In the genomic region with DNA sequence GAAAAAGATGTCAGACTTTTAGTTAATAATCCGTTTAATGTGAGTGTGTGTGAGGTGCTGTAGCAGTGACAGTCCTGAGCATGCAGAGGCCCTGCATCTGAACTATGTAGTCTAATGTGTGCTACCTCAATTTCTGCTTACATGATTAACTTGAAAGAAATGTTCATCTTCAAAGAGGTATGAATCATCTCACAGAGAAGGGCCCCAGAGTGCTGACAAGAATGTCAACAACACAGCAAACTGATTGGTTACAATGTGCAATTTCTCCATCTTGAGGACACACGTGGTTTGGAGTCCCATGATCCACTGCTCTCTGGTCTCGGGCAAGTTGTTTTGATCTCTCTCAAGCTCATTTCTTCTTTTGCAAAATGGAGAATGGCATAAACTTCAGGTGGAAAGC, we compare ENCODE assay signal across 12 cellular contexts.
DNase-seq lines count a peak whose midpoint lies in the region; ATAC-seq and TF ChIP-seq lines count a peak whose summit lies in the region.
"Had no signal": no experiment of that assay in that cellular context is flagged by ENCODE, and none has a peak within 500 bp of the region (broad histone marks: within the 10 kb centered on the region; RNA-seq: fewer than 3 reads in every experiment).

No MANE protein-coding gene starts in this region.

- CTCF ChIA-PET in activated CD8-positive, alpha-beta T cell treated with anti-CD3 and anti-CD28 coated beads, Interleukin-2, amount 10 ng/mL, durations not matched to agents 7 days and 5 days (lab: Charles Lee): interaction anchor here (1.0 to 4.3 kb wide), 4 partner anchors 9 to 293 kb away, joined by 4 to 25 read pairs (median 5); a partner anchor contains a TSS

- H3K27ac Mint-ChIP-seq in CD4-positive, CD25-positive, alpha-beta regulatory T cell: peak overlapping the region; percentile 80 to 94 (median 82)
- H3K27ac Mint-ChIP-seq in activated CD8-positive, alpha-beta T cell treated with anti-CD3 and anti-CD28 coated beads, Interleukin-2, amount 10 ng/mL, durations not matched to agents 7 days and 5 days: peak overlapping the region; percentile 79

- peaks cover 53% of the 10 kb centered on the region for H3K36me3 ChIP-seq in CD4-positive, CD25-positive, alpha-beta regulatory T cell (ENCODE audit: control insufficient read depth, insufficient read depth, low read length)

- peaks cover 13% of the 10 kb centered on the region for H3K4me1 ChIP-seq in CD4-positive, CD25-positive, alpha-beta regulatory T cell (ENCODE audit: control insufficient read depth, insufficient read depth, low read length, poor library complexity, severe bottlenecking)

- peak in 2 of 3 donors; percentile 52 to 85 for DNase-seq in CD4-positive, CD25-positive, alpha-beta regulatory T cell
- DNase-seq in activated CD8-positive, alpha-beta T cell treated with anti-CD3 and anti-CD28 coated beads, Interleukin-2, amount 10 ng/mL, durations not matched to agents 7 days and 5 days: peak; percentile 49
- DNase-seq in fibroblast of villous mesenchyme (ENCODE audit: low read depth) (peak; percentile 89), C1 segment of cervical spinal cord (lab: John Stamatoyannopoulos, UW) (no peak), NCI-H2107 (lab: John Stamatoyannopoulos, UW) (no peak)
- DNase-seq: cortex of kidney, kidney, NCI-H2081 had no signal

- peaks cover 71% of the 10 kb centered on the region for H3K36me3 Mint-ChIP-seq in CD4-positive, CD25-positive, alpha-beta regulatory T cell
- H3K36me3 Mint-ChIP-seq in activated CD8-positive, alpha-beta T cell treated with anti-CD3 and anti-CD28 coated beads, Interleukin-2, amount 10 ng/mL, durations not matched to agents 7 days and 5 days (ENCODE audit: low read depth): peaks cover 63% of the 10 kb centered on the region

- H3K9me3 ChIP-seq in CD4-positive, CD25-positive, alpha-beta regulatory T cell (ENCODE audit: control insufficient read depth in 2 of 2, low read length in 2 of 2): no peaks in the 10 kb centered on the region
- H3K9me3 ChIP-seq: thoracic aorta had no signal

- POLR2A ChIA-PET in activated CD8-positive, alpha-beta T cell treated with anti-CD3 and anti-CD28 coated beads, Interleukin-2, amount 10 ng/mL, durations not matched to agents 7 days and 5 days (lab: Charles Lee): interaction anchor here (0.9 kb wide), 1 partner anchor 10 kb away, joined by 3 read pairs; no protein-coding TSS in a partner anchor

- ATAC-seq in CD4-positive, CD25-positive, alpha-beta regulatory T cell (ENCODE audit: low read depth in 2 of 2): peak; percentile 94 to 96
- ATAC-seq in HG02870 (IDR thresholded peaks at IDR 0.05; ENCODE audit: unreplicated experiment) (peak; percentile 38), GM19395 (IDR thresholded peaks at IDR 0.05; ENCODE audit: unreplicated experiment) (no peak), GM21360 (IDR thresholded peaks at IDR 0.05; ENCODE audit: unreplicated experiment) (no peak)
- ATAC-seq in activated CD8-positive, alpha-beta T cell treated with anti-CD3 and anti-CD28 coated beads, Interleukin-2, amount 10 ng/mL, durations not matched to agents 7 days and 5 days: peak; percentile 88

- H3K4me3 Mint-ChIP-seq in CD4-positive, CD25-positive, alpha-beta regulatory T cell: peak overlapping the region in 3 of 4 donors; percentile 0 to 33 (median 8)
- H3K4me3 Mint-ChIP-seq in activated CD8-positive, alpha-beta T cell treated with anti-CD3 and anti-CD28 coated beads, Interleukin-2, amount 10 ng/mL, durations not matched to agents 7 days and 5 days: no peak overlapping the region

- no peaks in the 10 kb centered on the region for H3K27me3 ChIP-seq in CD4-positive, CD25-positive, alpha-beta regulatory T cell (ENCODE audit: control insufficient read depth, insufficient read depth, low read length)

- TF ChIP-seq CTCF in fibroblast of villous mesenchyme (IDR thresholded peaks at IDR 0.05; ENCODE audit: insufficient read depth, low read depth, low read length): no peak

- H3K27ac ChIP-seq in CD4-positive, CD25-positive, alpha-beta regulatory T cell (ENCODE audit: insufficient read depth, low read length, poor library complexity, severe bottlenecking): peak overlapping the region; percentile 49
- H3K27ac ChIP-seq: thoracic aorta had no signal

- H3K4me1 Mint-ChIP-seq in CD4-positive, CD25-positive, alpha-beta regulatory T cell: peaks cover 22 to 33% (median 24%) of the 10 kb centered on the region in 4 donors
- H3K4me1 Mint-ChIP-seq in activated CD8-positive, alpha-beta T cell treated with anti-CD3 and anti-CD28 coated beads, Interleukin-2, amount 10 ng/mL, durations not matched to agents 7 days and 5 days (ENCODE audit: low read depth): peaks cover 33% of the 10 kb centered on the region

- no peaks in the 10 kb centered on the region for H3K27me3 Mint-ChIP-seq in CD4-positive, CD25-positive, alpha-beta regulatory T cell
- H3K27me3 Mint-ChIP-seq in activated CD8-positive, alpha-beta T cell treated with anti-CD3 and anti-CD28 coated beads, Interleukin-2, amount 10 ng/mL, durations not matched to agents 7 days and 5 days (ENCODE audit: low read depth): no peaks in the 10 kb centered on the region

- H3K9me3 Mint-ChIP-seq in CD4-positive, CD25-positive, alpha-beta regulatory T cell: peaks cover 0 to 3% (median 0%) of the 10 kb centered on the region in 7 donors
- H3K9me3 Mint-ChIP-seq in activated CD8-positive, alpha-beta T cell treated with anti-CD3 and anti-CD28 coated beads, Interleukin-2, amount 10 ng/mL, durations not matched to agents 7 days and 5 days (ENCODE audit: insufficient read depth): peaks cover 6% of the 10 kb centered on the region

- H3K4me3 ChIP-seq in CD4-positive, CD25-positive, alpha-beta regulatory T cell (ENCODE audit: low read depth, low read length): no peak overlapping the region
- H3K4me3 ChIP-seq in fibroblast of villous mesenchyme (ENCODE audit: low read depth, low read length): no peak overlapping the region
- H3K4me3 ChIP-seq: thoracic aorta had no signal

Comparison
In these comparisons a context has a peak if more than half of its experiments do, and no peak if none do; other contexts are left out.
1. ATAC-seq: peak in CD4-positive, CD25-positive, alpha-beta regulatory T cell (2 of 2), HG02870 (single experiment) and activated CD8-positive, alpha-beta T cell treated with anti-CD3 and anti-CD28 coated beads, Interleukin-2, amount 10 ng/mL, durations not matched to agents 7 days and 5 days (single experiment); none in GM19395 (single experiment) and GM21360 (single experiment).
2. DNase-seq: peak in CD4-positive, CD25-positive, alpha-beta regulatory T cell (2 of 3), activated CD8-positive, alpha-beta T cell treated with anti-CD3 and anti-CD28 coated beads, Interleukin-2, amount 10 ng/mL, durations not matched to agents 7 days and 5 days (single experiment) and fibroblast of villous mesenchyme (single experiment); none in C1 segment of cervical spinal cord (0 of 14) and NCI-H2107 (single experiment).